ENCODE assay signal across 27 cellular contexts in genomic region chr18:65279668-65280305, GRCh38.
"Had no signal": no experiment of that assay in that cellular context is flagged by ENCODE, and none has a peak within 500 bp of the region (broad histone marks: within the 10 kb centered on the region; RNA-seq: fewer than 3 reads in every experiment).

No MANE protein-coding gene starts in this region.

- ATAC-seq: activated CD8-positive, alpha-beta T cell treated with anti-CD3 and anti-CD28 coated beads for 36 hours; activated T-cell treated with anti-CD3 and anti-CD28 coated beads, Interleukin-2, amount 50 U/mL, for 72 hours; activated T-helper 17 cell treated with anti-CD3 and anti-CD28 coated beads, Interleukin-2, amount 50 U/mL, for 72 hours had no signal

- H3K4me3 Mint-ChIP-seq: activated CD4-positive, alpha-beta T cell treated with anti-CD3 and anti-CD28 coated beads, Interleukin-2, amount 10 ng/mL, durations not matched to agents 24 days and 14 days; activated CD8-positive, alpha-beta T cell treated with anti-CD3 and anti-CD28 coated beads for 36 hours; activated naive CD8-positive, alpha-beta T cell treated with anti-CD3 and anti-CD28 coated beads for 36 hours; activated T-cell treated with anti-CD3 and anti-CD28 coated beads, Interleukin-2, amount 50 U/mL, for 72 hours; activated T-helper 17 cell treated with anti-CD3 and anti-CD28 coated beads, Interleukin-2, amount 50 U/mL, for 72 hours had no signal

- H3K27ac Mint-ChIP-seq: activated CD4-positive, alpha-beta T cell treated with anti-CD3 and anti-CD28 coated beads, Interleukin-2, amount 10 ng/mL, durations not matched to agents 24 days and 14 days; activated CD8-positive, alpha-beta T cell treated with anti-CD3 and anti-CD28 coated beads for 36 hours; activated naive CD8-positive, alpha-beta T cell treated with anti-CD3 and anti-CD28 coated beads for 36 hours; activated T-cell treated with anti-CD3 and anti-CD28 coated beads, Interleukin-2, amount 50 U/mL, for 72 hours; activated T-helper 17 cell treated with anti-CD3 and anti-CD28 coated beads, Interleukin-2, amount 50 U/mL, for 72 hours had no signal

- H3K4me3 ChIP-seq: SK-N-MC had no signal

- H3K36me3 Mint-ChIP-seq: activated naive CD8-positive, alpha-beta T cell treated with anti-CD3 and anti-CD28 coated beads for 36 hours had no signal

- H3K36me3 ChIP-seq: brain microvascular endothelial cell, WERI-Rb-1 had no signal

- H3K4me1 Mint-ChIP-seq: activated CD4-positive, alpha-beta T cell treated with anti-CD3 and anti-CD28 coated beads, Interleukin-2, amount 10 ng/mL, durations not matched to agents 24 days and 14 days; activated naive CD8-positive, alpha-beta T cell treated with anti-CD3 and anti-CD28 coated beads for 36 hours; activated T-helper 17 cell treated with anti-CD3 and anti-CD28 coated beads, Interleukin-2, amount 50 U/mL, for 72 hours had no signal

- H3K27me3 Mint-ChIP-seq: activated CD4-positive, alpha-beta T cell treated with anti-CD3 and anti-CD28 coated beads, Interleukin-2, amount 10 ng/mL, durations not matched to agents 24 days and 14 days; activated CD8-positive, alpha-beta T cell treated with anti-CD3 and anti-CD28 coated beads for 36 hours; activated naive CD8-positive, alpha-beta T cell treated with anti-CD3 and anti-CD28 coated beads for 36 hours; activated T-helper 17 cell treated with anti-CD3 and anti-CD28 coated beads, Interleukin-2, amount 50 U/mL, for 72 hours had no signal

- H3K27me3 ChIP-seq: brain microvascular endothelial cell had no signal

- DNase-seq: activated CD4-positive, alpha-beta T cell treated with anti-CD3 and anti-CD28 coated beads, Interleukin-2, amount 10 ng/mL, durations not matched to agents 24 days and 14 days; activated CD4-positive, alpha-beta T cell treated with anti-CD3 and anti-CD28 coated beads, Interleukin-2, amount 50 U/mL, for 4 hours; activated CD8-positive, alpha-beta T cell treated with anti-CD3 and anti-CD28 coated beads for 36 hours; activated effector memory CD4-positive, alpha-beta T cell treated with anti-CD3 and anti-CD28 coated beads, Interleukin-2, amount 50 U/mL, for 16 hours; activated naive CD4-positive, alpha-beta T cell; activated naive CD4-positive, alpha-beta T cell treated with anti-CD3 and anti-CD28 coated beads, Interleukin-2, amount 50 U/mL, for 16 hours; activated naive CD8-positive, alpha-beta T cell treated with anti-CD3 and anti-CD28 coated beads for 36 hours; activated T-cell treated with anti-CD3 and anti-CD28 coated beads, Interleukin-2, amount 50 U/mL, for 1 hour; activated T-cell treated with anti-CD3 and anti-CD28 coated beads, Interleukin-2, amount 50 U/mL, for 72 hours; amniotic stem cell; aorta; brain microvascular endothelial cell; central memory CD4-positive, alpha-beta T cell; Karpas-422; KBM-7; NCI-H1417 treated with DMSO at 0.1 percent for 48 hours; NCI-H187; NCI-H2029 treated with DMSO at 0.1 percent for 48 hours; NCI-H2107; NCI-H345; NCI-H524 treated with DMSO at 0.1 percent for 48 hours; NCI-H748 treated with DMSO at 0.1 percent for 48 hours; Right ventricle myocardium superior; T1000; WERI-Rb-1 had no signal

- H3K27ac ChIP-seq: brain microvascular endothelial cell, SK-N-MC, WERI-Rb-1 had no signal
